Comparison of ENCODE assay signal across 13 cellular contexts in genomic region chr2:32375228-32375892, GRCh38.
"Had no signal": no experiment of that assay in that cellular context is flagged by ENCODE, and none has a peak within 500 bp of the region (broad histone marks: within the 10 kb centered on the region; RNA-seq: fewer than 3 reads in every experiment).

No MANE protein-coding gene starts in this region.

- DNase-seq: activated naive CD4-positive, alpha-beta T cell treated with anti-CD3 and anti-CD28 coated beads for 36 hours; effector CD8-positive, alpha-beta T cell; kidney; left ventricle myocardium superior; small intestine; transverse colon had no signal

- H3K9me3 Mint-ChIP-seq: activated naive CD4-positive, alpha-beta T cell treated with anti-CD3 and anti-CD28 coated beads for 36 hours; T-helper 1 cell treated with Interleukin-12 subunit alpha and Interleukin-12 subunit beta and Interleukin-4 antibody, amounts not matched to agents 30 μg/mL and 1 μg/mL, for 36 hours had no signal

- H3K4me1 ChIP-seq: right atrium auricular region had no signal

- H3K4me3 Mint-ChIP-seq: activated naive CD4-positive, alpha-beta T cell treated with anti-CD3 and anti-CD28 coated beads for 36 hours; T-helper 1 cell treated with Interleukin-12 subunit alpha and Interleukin-12 subunit beta and Interleukin-4 antibody, amounts not matched to agents 30 μg/mL and 1 μg/mL, for 36 hours had no signal

- H3K27me3 ChIP-seq: cardiac muscle cell, gastroesophageal sphincter, neutrophil, right atrium auricular region, transverse colon had no signal

- FAIRE-seq: kidney, small intestine had no signal

- H3K27ac Mint-ChIP-seq: activated naive CD4-positive, alpha-beta T cell treated with anti-CD3 and anti-CD28 coated beads for 36 hours; T-helper 1 cell treated with Interleukin-12 subunit alpha and Interleukin-12 subunit beta and Interleukin-4 antibody, amounts not matched to agents 30 μg/mL and 1 μg/mL, for 36 hours had no signal

- H3K4me3 ChIP-seq: cardiac muscle cell, coronary artery, gastroesophageal sphincter, right atrium auricular region, transverse colon had no signal

- H3K27ac ChIP-seq: cardiac muscle cell, coronary artery, epithelial cell of prostate, gastroesophageal sphincter, neutrophil, right atrium auricular region, transverse colon had no signal

- H3K9me3 ChIP-seq: gastroesophageal sphincter, neutrophil, right atrium auricular region, transverse colon had no signal

- H3K36me3 ChIP-seq: neutrophil, transverse colon had no signal

- ATAC-seq: gastroesophageal sphincter, left ventricle myocardium superior had no signal
